1 cellular context compared by ENCODE assay signal in genomic region chr3:107687182-107687581, GRCh38.
TF ChIP-seq lines count a peak whose summit lies in the region.

No MANE protein-coding gene starts in this region.

TF ChIP-seq in GM23338, 12 proteins besides CTCF, POLR2A, EP300 and RAD21 (continued from another document):
- no peak for TF ChIP-seq ZNF462 (CRISPR knock-in tag; IDR thresholded peaks at IDR 0.05)
- TF ChIP-seq CREB1 (CRISPR knock-in tag; IDR thresholded peaks at IDR 0.05; ENCODE audit: low read depth), result no peak
